8 cellular contexts compared by ENCODE assay signal in the genomic region with DNA sequence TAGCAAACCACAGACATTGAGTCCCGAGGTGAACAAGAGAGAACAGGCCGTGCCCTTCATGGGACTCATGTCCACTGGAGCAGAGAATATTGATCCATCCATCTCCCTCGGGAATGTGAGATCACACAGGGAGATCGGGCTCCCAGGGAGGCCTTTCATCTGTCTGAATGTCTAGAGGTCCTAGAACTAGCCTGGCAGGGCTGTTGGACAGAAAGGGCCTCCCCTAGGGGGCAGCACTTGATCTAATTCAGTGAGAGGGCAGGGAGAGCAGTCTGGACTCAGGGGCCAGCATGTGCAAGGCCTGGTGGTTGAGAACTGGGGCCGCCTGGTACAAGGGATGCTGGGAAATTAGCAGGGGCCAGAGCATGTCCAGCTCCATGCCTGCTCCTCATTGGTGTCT. TPM values are rescaled to one million over a fixed set of nuclear protein-coding genes. Genes with fewer than 3 reads are reported as not detected.
DNase-seq lines count a peak whose midpoint lies in the region; ATAC-seq, FAIRE-seq and TF ChIP-seq lines count a peak whose summit lies in the region.

No MANE protein-coding gene starts in this region.

- TF ChIP-seq CTCF in A549 (IDR thresholded peaks at IDR 0.05) (peak; percentile 68), GM06990 (IDR thresholded peaks at IDR 0.05; ENCODE audit: insufficient read depth, low read length, poor library complexity, severe bottlenecking) (peak; percentile 73), kidney epithelial cell (IDR thresholded peaks at IDR 0.05; ENCODE audit: insufficient read depth, low read length, poor library complexity, severe bottlenecking) (peak; percentile 66)

- POLR2A ChIA-PET in A549 (lab: Yijun Ruan, JAX) = interaction anchor here (1.0 kb wide), 1 partner anchor 11 kb away, joined by 3 read pairs; no protein-coding TSS in a partner anchor

- no peak overlapping the region for H3K4me2 ChIP-seq in A549

- CTCF ChIA-PET in A549 (lab: Yijun Ruan, JAX) = interaction anchor here (0.6 to 14.7 kb wide), 35 partner anchors 9 to 341 kb away, joined by 3 to 408 read pairs (median 4); a partner anchor contains a TSS

- no peaks in the 10 kb centered on the region for H3K9me3 ChIP-seq in A549

- TF ChIP-seq RAD21 in A549 (conservative IDR thresholded peaks at IDR 0.05 in 1 of 2, IDR thresholded peaks at IDR 0.05 in 1 of 2) = peak; percentile 58 to 60; a peak in 4 of 5 replicates

- peaks cover 10% of the 10 kb centered on the region; the same call in 2 of the 3 replicates for H3K4me1 ChIP-seq in A549

- WGBS in A549 (ENCODE audit: missing lambda C conversion rate) = 59% methylated on average over 5 of the region's 5 CpGs

- FAIRE-seq in A549 (lab: Jason Lieb, UNC) = no peak

- H3K36me3 ChIP-seq in GM06990 (ENCODE audit: control insufficient read depth, insufficient read depth, low read length) (peaks cover 8% of the 10 kb centered on the region), kidney epithelial cell (ENCODE audit: control insufficient read depth, insufficient read depth, low read length) (no peaks in the 10 kb centered on the region)

- H3K4me3 ChIP-seq in A549 (no peak overlapping the region), GM06990 (replicated peaks; ENCODE audit: low read depth, low read length) (no peak overlapping the region), kidney epithelial cell (ENCODE audit: low read depth, low read length) (no peak overlapping the region)

- no peak overlapping the region for H3K27ac ChIP-seq in A549

- TF ChIP-seq POLR2A in A549 (IDR thresholded peaks at IDR 0.05; ENCODE audit: low read length) = no peak

- no peak for TF ChIP-seq EP300 in A549 (IDR thresholded peaks at IDR 0.05)

- peak; percentile 81 to 85 for DNase-seq in A549 (ENCODE audit: low read depth in 1 of 2, low spot score in 1 of 2)
- DNase-seq in GM06990 (ENCODE audit: extremely low read depth, insufficient read length) = no peak
- peak; percentile 90 for DNase-seq in NCI-H82 (lab: John Stamatoyannopoulos, UW)
- DNase-seq in activated gamma-delta T cell treated with anti-CD3 and anti-CD28 coated beads, Interleukin-2, amount 50 U/mL, for 16 hours (ENCODE audit: low read depth) = peak; percentile 25
- DNase-seq in kidney epithelial cell (ENCODE audit: low read depth) = no peak
- DNase-seq in epidermal melanocyte (ENCODE audit: insufficient read length, low spot score) = no peak

- ATAC-seq in A549 (peak; percentile 40 to 43; a peak in 5 of 6 replicates), HG02763 (IDR thresholded peaks at IDR 0.05; ENCODE audit: unreplicated experiment) (no peak), HG03571 (IDR thresholded peaks at IDR 0.05; ENCODE audit: unreplicated experiment) (no peak)

- no peaks in the 10 kb centered on the region for H3K27me3 ChIP-seq in GM06990 (replicated peaks; ENCODE audit: control insufficient read depth, insufficient read depth, low read length)
- no peaks in the 10 kb centered on the region for H3K27me3 ChIP-seq in kidney epithelial cell (ENCODE audit: control insufficient read depth, insufficient read depth, low read length)

TF ChIP-seq in A549, 52 proteins besides CTCF, POLR2A, EP300 and RAD21:
- TF ChIP-seq TP53 (CRISPR knock-in tag; IDR thresholded peaks at IDR 0.05) (no peak), SMC3 (IDR thresholded peaks at IDR 0.05) (peak; percentile 46)

RNA-seq across cellular contexts. Expression of a gene that starts 4.3 kb away (rescaled TPM):
- 146 and 186 TPM in 2 replicates for polyA plus RNA-seq in A549 (2011; rRNA removed)
- 517 and 543 TPM in 2 replicates for polyA plus RNA-seq in A549 (2012; cell fraction: cytosol; rRNA removed)
- 718 and 862 TPM in 2 replicates for polyA plus RNA-seq in A549 (2012; cell fraction: nucleus; rRNA removed)
- 213 to 274 TPM (median 225 TPM) in 3 replicates for polyA plus RNA-seq in A549 (2017; fragmentation: RNase III; extraction: RNeasy Plus Mini Kit Qiagen cat#74134 plus additional on column Dnase treatment)
- 231 and 334 TPM in 2 replicates for polyA minus RNA-seq in A549 (2011; rRNA and poly(A)+ RNA removed)
- 174 and 177 TPM in 2 replicates for total RNA-seq in kidney epithelial cell

RNA-seq across cellular contexts. Expression of a gene that starts 4.9 kb away (rescaled TPM):
- polyA plus RNA-seq in A549 (2011; rRNA removed) (10.3 and 16.4 TPM in 2 replicates), A549 (2017; fragmentation: RNase III; extraction: RNeasy Plus Mini Kit Qiagen cat#74134 plus additional on column Dnase treatment) (23.8 to 25.0 TPM (median 24.8 TPM) in 3 replicates)
- 20.9 and 27.4 TPM in 2 replicates for polyA plus RNA-seq in A549 (2012; cell fraction: cytosol; rRNA removed)
- 56.7 and 57.3 TPM in 2 replicates for polyA plus RNA-seq in A549 (2012; cell fraction: nucleus; rRNA removed)
- 29.5 and 30.2 TPM in 2 replicates for polyA minus RNA-seq in A549 (2011; rRNA and poly(A)+ RNA removed)
- total RNA-seq in kidney epithelial cell = 23.1 and 24.8 TPM in 2 replicates

RNA-seq across cellular contexts. Expression of a gene that starts 18.9 kb away (rescaled TPM):
- polyA plus RNA-seq in A549 (2011; rRNA removed) = not detected in 2 replicates
- polyA plus RNA-seq in A549 (2012; cell fraction: cytosol; rRNA removed) = not detected in 2 replicates
- polyA plus RNA-seq in A549 (2012; cell fraction: nucleus; rRNA removed) = 0.45 TPM in 1 of 2 replicates, not detected in the other
- 0.22 TPM in 1 of 3 replicates, not detected in the others for polyA plus RNA-seq in A549 (2017; fragmentation: RNase III; extraction: RNeasy Plus Mini Kit Qiagen cat#74134 plus additional on column Dnase treatment)
- polyA minus RNA-seq in A549 (2011; rRNA and poly(A)+ RNA removed) = not detected in 2 replicates
- total RNA-seq in kidney epithelial cell = 8.2 and 8.4 TPM in 2 replicates

RNA-seq across cellular contexts. Expression of a gene that starts 26.2 kb away (rescaled TPM):
- polyA plus RNA-seq in A549 (2011; rRNA removed) (not detected in 2 replicates), A549 (2017; fragmentation: RNase III; extraction: RNeasy Plus Mini Kit Qiagen cat#74134 plus additional on column Dnase treatment) (0.13 to 0.28 TPM in 2 of 3 replicates, not detected in the other)
- 0.05 and 0.06 TPM in 2 replicates for polyA plus RNA-seq in A549 (2012; cell fraction: cytosol; rRNA removed)
- 0.71 TPM in 1 of 2 replicates, not detected in the other for polyA plus RNA-seq in A549 (2012; cell fraction: nucleus; rRNA removed)
- not detected in 2 replicates for polyA minus RNA-seq in A549 (2011; rRNA and poly(A)+ RNA removed)
- not detected in 2 replicates for total RNA-seq in kidney epithelial cell

RNA-seq across cellular contexts. Expression of a gene that starts 32.9 kb away (rescaled TPM):
- polyA plus RNA-seq in A549 (2011; rRNA removed) (4,743 and 7,067 TPM in 2 replicates), A549 (2017; fragmentation: RNase III; extraction: RNeasy Plus Mini Kit Qiagen cat#74134 plus additional on column Dnase treatment) (12,141 to 13,930 TPM (median 13,921 TPM) in 3 replicates)
- 10,619 and 11,714 TPM in 2 replicates for polyA plus RNA-seq in A549 (2012; cell fraction: cytosol; rRNA removed)
- 4,146 and 4,930 TPM in 2 replicates for polyA plus RNA-seq in A549 (2012; cell fraction: nucleus; rRNA removed)
- 3,763 and 4,254 TPM in 2 replicates for polyA minus RNA-seq in A549 (2011; rRNA and poly(A)+ RNA removed)
- 2,415 and 2,688 TPM in 2 replicates for total RNA-seq in kidney epithelial cell

Comparison
In these comparisons a context has a peak if more than half of its experiments do, and no peak if none do; other contexts are left out.
1. ATAC-seq: peak in A549 (2 of 2); none in HG02763 (single experiment) and HG03571 (single experiment).
2. DNase-seq: peak in A549 (2 of 2), NCI-H82 (single experiment) and activated gamma-delta T cell treated with anti-CD3 and anti-CD28 coated beads, Interleukin-2, amount 50 U/mL, for 16 hours (single experiment); none in GM06990 (single experiment), kidney epithelial cell (single experiment) and epidermal melanocyte (single experiment).
3. Peak in every context shown above with its lines, with median percentiles within 50 percentile points of each other: CTCF ChIP-seq.